28 cellular contexts compared by ENCODE assay signal in genomic region chr5:150167163-150167798, GRCh38. TPM values are rescaled to one million over a fixed set of nuclear protein-coding genes. Genes with fewer than 3 reads are reported as not detected.
DNase-seq lines count a peak whose midpoint lies in the region; ATAC-seq and TF ChIP-seq lines count a peak whose summit lies in the region.
"Had no signal": no experiment of that assay in that cellular context is flagged by ENCODE, and none has a peak within 500 bp of the region (broad histone marks: within the 10 kb centered on the region; RNA-seq: fewer than 3 reads in every experiment).

No MANE protein-coding gene starts in this region.

- H3K4me2 ChIP-seq in neuronal stem cell (ENCODE audit: insufficient read depth, low read length, poor library complexity, severe bottlenecking), result peak overlapping the region; percentile 45

- intact Hi-C loops in A673 (cut with micrococcal nuclease; ENCODE audit: unreplicated experiment), result loop anchor here (10.0 kb wide), 1 partner anchor 268 kb away; no protein-coding TSS in a partner anchor

- no CpG with 5 or more reads among the region's 49 CpGs for WGBS in neuronal stem cell (ENCODE audit: extremely low coverage in 2 of 2, insufficient read length in 2 of 2, insufficient replicate concordance in 1 of 2), 2 donors

- H3K4me1 ChIP-seq in iPS-15b (ENCODE audit: control insufficient read depth, insufficient read depth, low read length) (peaks cover 3% of the 10 kb centered on the region), neuronal stem cell (ENCODE audit: control insufficient read depth in 2 of 2, insufficient read depth in 1 of 2, low read depth in 1 of 2, low read length in 2 of 2) (peaks cover 7 to 11% of the 10 kb centered on the region in 2 donors), A673 (ENCODE audit: insufficient read depth, low read length, poor library complexity, severe bottlenecking) (peaks cover 7% of the 10 kb centered on the region)
- H3K4me1 ChIP-seq: breast epithelium, HAP-1, parathyroid adenoma, right lobe of liver had no signal

- CTCF ChIA-PET in A673 (lab: Charles Lee), result interaction anchor here (0.6 kb wide), 1 partner anchor 804 kb away, joined by 5 read pairs; no protein-coding TSS in a partner anchor

- no peaks in the 10 kb centered on the region for H3K9me3 ChIP-seq in iPS-15b (ENCODE audit: control insufficient read depth, insufficient read depth, low read length)
- H3K9me3 ChIP-seq in neuronal stem cell (replicated peaks in 1 of 2; ENCODE audit: control insufficient read depth in 2 of 2, insufficient read depth in 1 of 2, low read depth in 1 of 2, low read length in 2 of 2), result no peaks in the 10 kb centered on the region
- H3K9me3 ChIP-seq in A673 (ENCODE audit: low read depth, low read length, poor library complexity, severe bottlenecking), result no peaks in the 10 kb centered on the region
- H3K9me3 ChIP-seq: BE2C, breast epithelium, HAP-1, right lobe of liver, stomach, tibial nerve had no signal

- H3K14ac ChIP-seq in neuronal stem cell (ENCODE audit: low read length), result no peak overlapping the region

- H2BK12ac ChIP-seq in neuronal stem cell (ENCODE audit: low read length), result no peak overlapping the region

- H2BK120ac ChIP-seq in neuronal stem cell (ENCODE audit: low read depth, low read length), result no peak overlapping the region

- H3K27me3 ChIP-seq in iPS-15b (ENCODE audit: control insufficient read depth, insufficient read depth, low read length) (peaks cover 86% of the 10 kb centered on the region), neuronal stem cell (ENCODE audit: control insufficient read depth in 3 of 3, insufficient read depth in 3 of 3, low read depth in 1 of 3, low read length in 3 of 3) (peaks cover 9 to 46% (median 31%) of the 10 kb centered on the region in 3 experiments), A673 (replicated peaks; ENCODE audit: insufficient read depth, low read depth, low read length, poor library complexity) (no peaks in the 10 kb centered on the region)
- H3K27me3 ChIP-seq: BE2C had no signal

- no peaks in the 10 kb centered on the region for H3K79me1 ChIP-seq in neuronal stem cell (ENCODE audit: low read depth, low read length)

- POLR2A ChIA-PET in A673 (lab: Charles Lee; ENCODE audit: low non-redundant PET), result no interaction called here

- no peak overlapping the region for H3K4me3 Mint-ChIP-seq in stimulated activated naive CD8-positive, alpha-beta T cell treated with anti-CD3 and anti-CD28 coated beads, Interleukin-15, amount 100 ng/mL, for 72 hours
- H3K4me3 Mint-ChIP-seq: activated T-cell treated with anti-CD3 and anti-CD28 coated beads, Interleukin-2, amount 50 U/mL, for 24 hours; T-helper 2 cell treated with Interferon-gamma antibody and Interleukin-4, amounts not matched to agents 5 μg/mL and 100 μg/mL, for 36 hours had no signal

- H3K36me3 ChIP-seq in iPS-15b (ENCODE audit: control insufficient read depth, insufficient read depth, low read length) (no peaks in the 10 kb centered on the region), neuronal stem cell (replicated peaks in 1 of 2; ENCODE audit: control insufficient read depth in 2 of 2, insufficient read depth in 2 of 2, low read length in 2 of 2) (no peaks in the 10 kb centered on the region), A673 (ENCODE audit: insufficient read depth, low read length, poor library complexity, severe bottlenecking) (no peaks in the 10 kb centered on the region)
- H3K36me3 ChIP-seq: BE2C, breast epithelium, HAP-1, right lobe of liver, stomach, tibial nerve had no signal

- peak overlapping the region; percentile 51 for H2BK15ac ChIP-seq in neuronal stem cell (ENCODE audit: low read length)

- no peak overlapping the region for H3K23ac ChIP-seq in neuronal stem cell (ENCODE audit: low read depth, low read length, poor library complexity)

- peak overlapping the region; percentile 62 for H3K18ac ChIP-seq in neuronal stem cell (ENCODE audit: low read length)

- no peak overlapping the region for H3K4ac ChIP-seq in neuronal stem cell (ENCODE audit: low read length)

- H3K27ac ChIP-seq in neuronal stem cell (replicated peaks; ENCODE audit: low read length) (no peak overlapping the region), A673 (ENCODE audit: low read depth, low read length, poor library complexity, severe bottlenecking) (no peak overlapping the region)
- H3K27ac ChIP-seq: breast epithelium, parathyroid adenoma, right lobe of liver, RWPE1, stomach had no signal

- no peak for TF ChIP-seq CTCF in A673 (conservative IDR thresholded peaks at IDR 0.05; ENCODE audit: low read depth, low read length)

- no peaks in the 10 kb centered on the region for H3K4me1 Mint-ChIP-seq in stimulated activated naive CD8-positive, alpha-beta T cell treated with anti-CD3 and anti-CD28 coated beads, Interleukin-15, amount 100 ng/mL, for 72 hours

- H3K9me3 Mint-ChIP-seq in stimulated activated naive CD8-positive, alpha-beta T cell treated with anti-CD3 and anti-CD28 coated beads, Interleukin-15, amount 100 ng/mL, for 72 hours, result no peaks in the 10 kb centered on the region
- H3K9me3 Mint-ChIP-seq: activated T-cell treated with anti-CD3 and anti-CD28 coated beads, Interleukin-2, amount 50 U/mL, for 24 hours; T-helper 2 cell treated with Interferon-gamma antibody and Interleukin-4, amounts not matched to agents 5 μg/mL and 100 μg/mL, for 36 hours had no signal

- no peak overlapping the region for H4K91ac ChIP-seq in neuronal stem cell (ENCODE audit: low read depth, low read length, poor library complexity)

- ATAC-seq in stimulated activated naive CD8-positive, alpha-beta T cell treated with anti-CD3 and anti-CD28 coated beads, Interleukin-15, amount 100 ng/mL, for 72 hours, result peak; percentile 34
- no peak for ATAC-seq in stimulated activated naive CD8-positive, alpha-beta T cell treated with anti-CD3 and anti-CD28 coated beads, Interleukin-15, Interleukin-2, amounts not matched to agents 100 U/mL and 50 U/mL, for 24 hours
- ATAC-seq in GM19452 (IDR thresholded peaks at IDR 0.05; ENCODE audit: unreplicated experiment), result no peak
- ATAC-seq: right lobe of liver, SK-N-SH treated with all-trans-retinoic acid at 6 μM for 48 hours had no signal

- H3K4me3 ChIP-seq in iPS-15b (ENCODE audit: low read depth, low read length) (peak overlapping the region; percentile 22), neuronal stem cell (ENCODE audit: low read length in 2 of 2) (no peak overlapping the region), A673 (ENCODE audit: low read depth, low read length, poor library complexity, severe bottlenecking) (no peak overlapping the region)
- H3K4me3 ChIP-seq: breast epithelium, HAP-1, lung, right lobe of liver, stomach had no signal

- H3K27ac Mint-ChIP-seq in stimulated activated naive CD8-positive, alpha-beta T cell treated with anti-CD3 and anti-CD28 coated beads, Interleukin-15, amount 100 ng/mL, for 72 hours, result no peak overlapping the region
- H3K27ac Mint-ChIP-seq: activated T-cell treated with anti-CD3 and anti-CD28 coated beads, Interleukin-2, amount 50 U/mL, for 24 hours; T-helper 2 cell treated with Interferon-gamma antibody and Interleukin-4, amounts not matched to agents 5 μg/mL and 100 μg/mL, for 36 hours had no signal

- H2AFZ ChIP-seq in neuronal stem cell (ENCODE audit: low read length), result no peak overlapping the region
- H2AFZ ChIP-seq: parathyroid adenoma had no signal

- H3K9ac ChIP-seq in iPS-15b (ENCODE audit: low read depth, low read length) (no peak overlapping the region), neuronal stem cell (ENCODE audit: low read depth, low read length, poor library complexity) (no peak overlapping the region)
- H3K9ac ChIP-seq: parathyroid adenoma had no signal

- H4K8ac ChIP-seq in neuronal stem cell (ENCODE audit: low read depth, low read length), result no peak overlapping the region

- no TSS peak for BruUV-seq in A673 (replicated peaks; lab: Mats Ljungman, UMichigan)

- H2BK5ac ChIP-seq in neuronal stem cell (ENCODE audit: low read length), result no peak overlapping the region

- DNase-seq in stimulated activated naive CD8-positive, alpha-beta T cell treated with anti-CD3 and anti-CD28 coated beads, Interleukin-15, amount 100 ng/mL, for 72 hours, result no peak
- DNase-seq in stimulated activated naive CD8-positive, alpha-beta T cell treated with anti-CD3 and anti-CD28 coated beads, Interleukin-15, Interleukin-2, amounts not matched to agents 100 U/mL and 50 U/mL, for 24 hours, result no peak
- DNase-seq in neuronal stem cell (ENCODE audit: low spot score), result no peak
- DNase-seq in A673 (ENCODE audit: low spot score), result no peak
- no peak for DNase-seq in NCI-H1092 (lab: John Stamatoyannopoulos, UW)
- no peak for DNase-seq in cortex of kidney (lab: John Stamatoyannopoulos, UW)
- DNase-seq: activated CD4-positive, alpha-beta T cell treated with anti-CD3 and anti-CD28 coated beads for 48 hours; activated naive CD4-positive, alpha-beta T cell; activated T-cell treated with anti-CD3 and anti-CD28 coated beads, Interleukin-2, amount 50 U/mL, for 24 hours; BE2C; DMS53; GDM1; NCI-H187; NCI-H526 treated with DMSO at 0.1 percent for 48 hours; right lobe of liver; stomach had no signal

- peaks cover 72% of the 10 kb centered on the region for H3K27me3 Mint-ChIP-seq in stimulated activated naive CD8-positive, alpha-beta T cell treated with anti-CD3 and anti-CD28 coated beads, Interleukin-15, amount 100 ng/mL, for 72 hours

- H2AK5ac ChIP-seq in neuronal stem cell (ENCODE audit: low read depth, low read length), result no peak overlapping the region

RNA-seq across cellular contexts. Expression of gene CDX1, which starts 0.7 kb away (rescaled TPM):
- polyA plus RNA-seq in neuronal stem cell (2013, experiment 1 of 2), result 0.10 TPM
- polyA plus RNA-seq in neuronal stem cell (2013, experiment 2 of 2), result 0.10 TPM
- not detected in 2 replicates for total RNA-seq in A673 (2021)
- total RNA-seq: activated CD8-positive, alpha-beta memory T cell treated with anti-CD3 and anti-CD28 coated beads for 36 hours; right lobe of liver had no signal

RNA-seq across cellular contexts. Expression of gene PDGFRB, which starts 11.6 kb away (rescaled TPM):
- 11.0 TPM for polyA plus RNA-seq in neuronal stem cell (2013, experiment 1 of 2)
- polyA plus RNA-seq in neuronal stem cell (2013, experiment 2 of 2), result 11.2 TPM
- total RNA-seq in A673 (2021), result 25.9 and 58.3 TPM in 2 replicates

RNA-seq across cellular contexts. Expression of gene SLC6A7, which starts 22.6 kb away (rescaled TPM):
- polyA plus RNA-seq in neuronal stem cell (2013, experiment 1 of 2), result not detected
- polyA plus RNA-seq in neuronal stem cell (2013, experiment 2 of 2), result 0.01 TPM
- not detected in 2 replicates for total RNA-seq in A673 (2021)
- total RNA-seq: activated CD8-positive, alpha-beta memory T cell treated with anti-CD3 and anti-CD28 coated beads for 36 hours; kidney epithelial cell; right lobe of liver; tibial nerve had no signal
- polyA plus RNA-seq: stomach had no signal
